Comparison of ENCODE assay signal across 11 cellular contexts in genomic region chr4:173181769-173182374, GRCh38.
DNase-seq lines count a peak whose midpoint lies in the region; ATAC-seq, FAIRE-seq and TF ChIP-seq lines count a peak whose summit lies in the region.
"Had no signal": no experiment of that assay in that cellular context is flagged by ENCODE, and none has a peak within 500 bp of the region (broad histone marks: within the 10 kb centered on the region; RNA-seq: fewer than 3 reads in every experiment).

No MANE protein-coding gene starts in this region.

- no peaks in the 10 kb centered on the region for H4K20me1 ChIP-seq in OCI-LY1 (ENCODE audit: insufficient read depth, low read length)

- peaks cover 81% of the 10 kb centered on the region for H3K4me1 ChIP-seq in OCI-LY1 (ENCODE audit: insufficient read depth, low read length, severe bottlenecking)

- no peaks in the 10 kb centered on the region for H3K27me3 ChIP-seq in OCI-LY1 (ENCODE audit: insufficient read depth, low read length)

- no peak overlapping the region for H2AFZ ChIP-seq in OCI-LY1 (ENCODE audit: low read length)

- H3K4me3 ChIP-seq in OCI-LY1 (ENCODE audit: low read depth, low read length, poor library complexity, severe bottlenecking), result no peak overlapping the region

- peak; percentile 43 for DNase-seq in GM13977 (ENCODE audit: low spot score)
- no peak for DNase-seq in H54 (ENCODE audit: insufficient read length, low spot score)
- DNase-seq in glomerular visceral epithelial cell (ENCODE audit: extremely low spot score), result peak; percentile 53
- DNase-seq in DMS153 (lab: John Stamatoyannopoulos, UW), result no peak
- no peak for DNase-seq in stimulated activated naive CD4-positive, alpha-beta T cell treated with Interleukin-2 at 50 U/mL for 16 hours (lab: John Stamatoyannopoulos, UW)
- DNase-seq: naive B cell had no signal

- H3K9me3 ChIP-seq in OCI-LY1 (ENCODE audit: low read length), result no peaks in the 10 kb centered on the region

- no peak overlapping the region for H3K4me2 ChIP-seq in OCI-LY1 (ENCODE audit: low read length)

- no peaks in the 10 kb centered on the region for H3K9me2 ChIP-seq in OCI-LY1 (ENCODE audit: low read depth, low read length)

- no peak for TF ChIP-seq POLR2A in H54 (IDR thresholded peaks at IDR 0.05; ENCODE audit: low read depth, low read length)

- peaks cover 90% of the 10 kb centered on the region for H3K79me2 ChIP-seq in OCI-LY1 (ENCODE audit: insufficient read depth, low read length)

- FAIRE-seq in H54 (lab: Jason Lieb, UNC), result peak; percentile 88
- FAIRE-seq: colon, GM12892 had no signal

- H3K36me3 ChIP-seq in OCI-LY1 (ENCODE audit: insufficient read depth, low read length), result peaks cover 9% of the 10 kb centered on the region; the same call in 1 of the 2 replicates

- TF ChIP-seq CTCF in GM13977 (IDR thresholded peaks at IDR 0.05; ENCODE audit: extremely low read depth, insufficient read depth, missing control alignments) (no peak), OCI-LY1 (IDR thresholded peaks at IDR 0.05; ENCODE audit: low read length) (no peak)

- in situ Hi-C loops in GM13977 (cut with MboI; ENCODE audit: low pct_unique_long_range_greater_than_20kb, low sequenced_read_pairs, unreplicated experiment), result no loop called here

- H3K9ac ChIP-seq in OCI-LY1 (ENCODE audit: low read length), result no peak overlapping the region

- ATAC-seq in HG03025 (IDR thresholded peaks at IDR 0.05; ENCODE audit: low FRiP score, unreplicated experiment), result no peak
- ATAC-seq in HG02840 (IDR thresholded peaks at IDR 0.05; ENCODE audit: low FRiP score, unreplicated experiment), result no peak

- no peaks in the 10 kb centered on the region for H3F3A ChIP-seq in OCI-LY1 (ENCODE audit: insufficient read depth, low read length)

- peak overlapping the region; percentile 32 for H3K27ac ChIP-seq in OCI-LY1 (ENCODE audit: low read depth, low read length, poor library complexity, severe bottlenecking)

Comparison
In these comparisons a context has a peak if more than half of its experiments do, and no peak if none do; other contexts are left out.
1. DNase-seq: peak in GM13977 (single experiment) and glomerular visceral epithelial cell (single experiment); none in H54 (single experiment), DMS153 (single experiment) and stimulated activated naive CD4-positive, alpha-beta T cell treated with Interleukin-2 at 50 U/mL for 16 hours (single experiment).